15 cellular contexts compared by ENCODE assay signal in the genomic region with DNA sequence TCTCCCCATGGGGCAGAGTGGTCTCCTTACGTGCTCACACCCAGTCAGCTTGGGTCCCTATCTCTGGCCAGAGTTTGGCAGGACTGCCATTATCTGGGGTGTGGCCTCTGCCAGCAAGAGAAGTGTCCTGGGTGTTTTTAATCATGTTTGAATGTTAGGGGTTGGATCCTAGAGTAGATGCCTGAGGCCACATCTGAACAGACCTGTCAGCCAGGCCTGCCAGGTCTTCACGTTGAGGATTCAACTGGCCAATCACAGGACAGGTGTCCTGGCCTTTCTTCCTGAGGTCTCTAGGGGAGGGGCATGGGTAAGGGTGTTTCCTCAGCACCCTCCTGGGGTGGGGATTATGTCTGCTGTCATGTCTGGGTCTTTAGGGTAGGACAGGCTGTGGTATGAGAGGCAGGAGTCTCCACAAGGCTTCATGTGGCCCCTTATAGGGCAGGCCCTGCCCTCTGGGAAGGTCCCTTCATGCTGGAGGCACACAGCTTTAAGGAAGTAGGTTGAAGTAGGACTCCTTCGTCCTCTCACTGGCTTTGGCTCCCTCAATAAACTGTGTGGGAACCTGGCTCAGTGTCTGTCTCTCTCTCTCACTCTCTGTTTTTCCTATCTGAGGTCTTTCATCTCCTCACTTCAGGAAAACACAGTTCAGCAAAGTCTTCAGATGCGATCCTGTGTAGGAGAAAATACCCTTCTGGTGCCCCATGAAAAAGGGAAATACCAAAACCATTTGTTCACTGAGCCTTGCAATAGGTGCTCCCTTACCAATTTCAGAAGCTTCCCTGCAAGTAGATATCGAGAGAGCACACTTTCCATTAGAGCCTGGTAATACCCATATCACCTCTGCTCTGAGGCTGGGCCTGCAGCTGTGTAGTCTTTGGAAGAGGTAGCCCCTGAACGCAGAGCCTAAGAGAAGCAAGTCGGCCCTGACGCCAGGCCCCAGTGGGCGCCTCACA. TPM values are rescaled to one million over a fixed set of nuclear protein-coding genes. Genes with fewer than 3 reads are reported as not detected.
DNase-seq lines count a peak whose midpoint lies in the region; ATAC-seq and TF ChIP-seq lines count a peak whose summit lies in the region.
"Had no signal": no experiment of that assay in that cellular context is flagged by ENCODE, and none has a peak within 500 bp of the region (broad histone marks: within the 10 kb centered on the region; RNA-seq: fewer than 3 reads in every experiment).

No MANE protein-coding gene starts in this region.

- H3K4me3 Mint-ChIP-seq in T-helper 1 cell treated with Interleukin-12 subunit alpha and Interleukin-12 subunit beta and Interleukin-4 antibody, amounts not matched to agents 30 μg/mL and 1 μg/mL, for 36 hours = no peak overlapping the region
- peak overlapping the region in 1 of 7 donors; percentile 35 for H3K4me3 Mint-ChIP-seq in CD8-positive, alpha-beta memory T cell
- H3K4me3 Mint-ChIP-seq: activated CD8-positive, alpha-beta memory T cell treated with anti-CD3 and anti-CD28 coated beads, Interleukin-2, amount 10 ng/mL, durations not matched to agents 7 days and 5 days had no signal

- no peak for TF ChIP-seq POLR2A in spleen (IDR thresholded peaks at IDR 0.05)

- 72 to 85% (median 80%) methylated on average over 8 to 9 of the region's 9 CpGs for WGBS in spleen, 5 donors

- POLR2A ChIA-PET in CD8-positive, alpha-beta memory T cell (lab: Charles Lee) = no interaction called here

- no peak overlapping the region for H3K27ac ChIP-seq in RWPE2 (ENCODE audit: poor library complexity, severe bottlenecking)
- peak overlapping the region in 7 of 8 donors; percentile 18 to 75 (median 51) for H3K27ac ChIP-seq in spleen
- no peak overlapping the region for H3K27ac ChIP-seq in CD8-positive, alpha-beta memory T cell (ENCODE audit: low read depth, low read length)
- H3K27ac ChIP-seq: esophagus muscularis mucosa had no signal

- H3K4me3 ChIP-seq in RWPE2 (ENCODE audit: severe bottlenecking) = no peak overlapping the region
- no peak overlapping the region for H3K4me3 ChIP-seq in spleen
- no peak overlapping the region for H3K4me3 ChIP-seq in CD8-positive, alpha-beta memory T cell (ENCODE audit: low read length)
- H3K4me3 ChIP-seq: esophagus muscularis mucosa, skin epidermis had no signal

- peak overlapping the region; percentile 76 for H3K27ac Mint-ChIP-seq in T-helper 1 cell treated with Interleukin-12 subunit alpha and Interleukin-12 subunit beta and Interleukin-4 antibody, amounts not matched to agents 30 μg/mL and 1 μg/mL, for 36 hours
- peak overlapping the region in 4 of 8 donors; percentile 29 to 46 (median 34) for H3K27ac Mint-ChIP-seq in CD8-positive, alpha-beta memory T cell
- H3K27ac Mint-ChIP-seq: activated CD8-positive, alpha-beta memory T cell treated with anti-CD3 and anti-CD28 coated beads, Interleukin-2, amount 10 ng/mL, durations not matched to agents 7 days and 5 days had no signal

- peaks cover 37% of the 10 kb centered on the region for H3K36me3 Mint-ChIP-seq in T-helper 1 cell treated with Interleukin-12 subunit alpha and Interleukin-12 subunit beta and Interleukin-4 antibody, amounts not matched to agents 30 μg/mL and 1 μg/mL, for 36 hours (ENCODE audit: low read depth)
- H3K36me3 Mint-ChIP-seq in CD8-positive, alpha-beta memory T cell = peaks cover 5 to 54% (median 16%) of the 10 kb centered on the region in 3 donors

- H3K9me3 Mint-ChIP-seq in T-helper 1 cell treated with Interleukin-12 subunit alpha and Interleukin-12 subunit beta and Interleukin-4 antibody, amounts not matched to agents 30 μg/mL and 1 μg/mL, for 36 hours = no peaks in the 10 kb centered on the region
- H3K9me3 Mint-ChIP-seq in CD8-positive, alpha-beta memory T cell = no peaks in the 10 kb centered on the region

- peak; percentile 74 for ATAC-seq in HG02588 (IDR thresholded peaks at IDR 0.05; ENCODE audit: unreplicated experiment)
- peak; percentile 26; the same call in 1 of the 3 replicates for ATAC-seq in RWPE2 (ENCODE audit: low read depth)
- ATAC-seq in GM19324 (IDR thresholded peaks at IDR 0.05; ENCODE audit: low FRiP score, unreplicated experiment) = no peak
- ATAC-seq: activated CD8-positive, alpha-beta memory T cell treated with anti-CD3 and anti-CD28 coated beads, Interleukin-2, amount 10 ng/mL, durations not matched to agents 7 days and 5 days had no signal

- no peaks in the 10 kb centered on the region for H3K27me3 Mint-ChIP-seq in T-helper 1 cell treated with Interleukin-12 subunit alpha and Interleukin-12 subunit beta and Interleukin-4 antibody, amounts not matched to agents 30 μg/mL and 1 μg/mL, for 36 hours (ENCODE audit: low read depth)
- no peaks in the 10 kb centered on the region for H3K27me3 Mint-ChIP-seq in CD8-positive, alpha-beta memory T cell
- H3K27me3 Mint-ChIP-seq: activated CD8-positive, alpha-beta memory T cell treated with anti-CD3 and anti-CD28 coated beads, Interleukin-2, amount 10 ng/mL, durations not matched to agents 7 days and 5 days had no signal

- H3K27me3 ChIP-seq in RWPE2 (ENCODE audit: insufficient read depth, poor library complexity, severe bottlenecking) (no peaks in the 10 kb centered on the region), spleen (replicated peaks in 1 of 7) (no peaks in the 10 kb centered on the region)
- H3K27me3 ChIP-seq in CD8-positive, alpha-beta memory T cell (ENCODE audit: insufficient read depth, low read length, poor library complexity, severe bottlenecking) = no peaks in the 10 kb centered on the region
- H3K27me3 ChIP-seq: esophagus muscularis mucosa had no signal

- H3K9me3 ChIP-seq in RWPE2 (ENCODE audit: severe bottlenecking) (no peaks in the 10 kb centered on the region), spleen (no peaks in the 10 kb centered on the region)
- H3K9me3 ChIP-seq in CD8-positive, alpha-beta memory T cell (ENCODE audit: low read length) = no peaks in the 10 kb centered on the region
- H3K9me3 ChIP-seq: esophagus muscularis mucosa had no signal

- intact Hi-C loops in spleen (cut with DNase I; ENCODE audit: low total_unique reads) = no loop called here

- TF ChIP-seq CTCF in RWPE2 (IDR thresholded peaks at IDR 0.05; ENCODE audit: poor library complexity, severe bottlenecking) = no peak
- no peak for TF ChIP-seq CTCF in spleen (IDR thresholded peaks at IDR 0.05 in 8 of 11, conservative IDR thresholded peaks at IDR 0.05 in 3 of 11)

- CTCF ChIA-PET in CD8-positive, alpha-beta memory T cell (lab: Charles Lee) = interaction anchor here (1.2 to 2.3 kb wide), 2 partner anchors 12 to 119 kb away, joined by 3 to 5 read pairs; a partner anchor contains a TSS

- H3K4me1 ChIP-seq in RWPE2 (ENCODE audit: insufficient read depth, poor library complexity, severe bottlenecking) (no peaks in the 10 kb centered on the region), spleen (peaks cover 0 to 45% (median 24%) of the 10 kb centered on the region in 6 donors)
- no peaks in the 10 kb centered on the region for H3K4me1 ChIP-seq in CD8-positive, alpha-beta memory T cell (ENCODE audit: insufficient read depth, low read length)
- H3K4me1 ChIP-seq: esophagus muscularis mucosa had no signal

- H3K36me3 ChIP-seq in RWPE2 (ENCODE audit: low read depth) = peaks cover 25% of the 10 kb centered on the region
- H3K36me3 ChIP-seq in spleen = peaks cover 0 to 66% (median 56%) of the 10 kb centered on the region in 6 donors
- peaks cover 45% of the 10 kb centered on the region for H3K36me3 ChIP-seq in CD8-positive, alpha-beta memory T cell (ENCODE audit: insufficient read depth, low read length)

- peaks cover 10% of the 10 kb centered on the region for H3K4me1 Mint-ChIP-seq in T-helper 1 cell treated with Interleukin-12 subunit alpha and Interleukin-12 subunit beta and Interleukin-4 antibody, amounts not matched to agents 30 μg/mL and 1 μg/mL, for 36 hours (ENCODE audit: low read depth)
- peaks cover 0 to under 1% (median 0%) of the 10 kb centered on the region in 3 donors for H3K4me1 Mint-ChIP-seq in CD8-positive, alpha-beta memory T cell
- H3K4me1 Mint-ChIP-seq: activated CD8-positive, alpha-beta memory T cell treated with anti-CD3 and anti-CD28 coated beads, Interleukin-2, amount 10 ng/mL, durations not matched to agents 7 days and 5 days had no signal

- DNase-seq in T-helper 1 cell = no peak
- DNase-seq in RWPE2 (ENCODE audit: low spot score) = no peak
- DNase-seq in spleen = peak; percentile 51
- DNase-seq in NCI-H2227 (lab: John Stamatoyannopoulos, UW; ENCODE audit: unreplicated experiment) = no peak
- DNase-seq in CD8-positive, alpha-beta memory T cell = no peak
- DNase-seq: 8988T; activated CD8-positive, alpha-beta memory T cell treated with anti-CD3 and anti-CD28 coated beads, Interleukin-2, amount 10 ng/mL, durations not matched to agents 7 days and 5 days; DND-41; T-helper 2 cell had no signal

RNA-seq across cellular contexts. Expression of a gene that starts 6.7 kb away (rescaled TPM):
- 10 to 100 TPM in 2 of 7 donors, 1 to 10 TPM in 5; 3.7 to 12.9 (median 9.0) TPM for total RNA-seq in spleen
- 1 to 10 TPM; 4.6 to 9.6 (median 8.3) TPM for polyA plus RNA-seq in spleen
- total RNA-seq in CD8-positive, alpha-beta memory T cell = 1 to 10 TPM in 1 of 2 experiments, under 1 TPM in 1; 0.58 to 1.1 TPM
- not detected for polyA plus RNA-seq in CD8-positive, alpha-beta memory T cell
- total RNA-seq: bronchial epithelial cell had no signal

RNA-seq across cellular contexts. Expression of a gene that starts 9.0 kb away (rescaled TPM):
- total RNA-seq in spleen = 1 to 10 TPM; 2.0 to 7.8 (median 4.2) TPM
- polyA plus RNA-seq in spleen = 1 to 10 TPM; 2.7 to 4.7 (median 3.7) TPM
- 1 to 10 TPM; 1.5 to 1.6 TPM for total RNA-seq in CD8-positive, alpha-beta memory T cell
- 1.5 TPM for polyA plus RNA-seq in CD8-positive, alpha-beta memory T cell

RNA-seq across cellular contexts. Expression of a gene that starts 9.2 kb away (rescaled TPM):
- 100 to 1,000 TPM in 2 of 7 donors, 10 to 100 TPM in 5; 73.8 to 110 (median 80.9) TPM for total RNA-seq in spleen
- 10 to 100 TPM; 28.7 to 42.5 (median 32.4) TPM for polyA plus RNA-seq in spleen
- 10 to 100 TPM; 69.0 to 72.4 TPM for total RNA-seq in CD8-positive, alpha-beta memory T cell
- 83.9 TPM for polyA plus RNA-seq in CD8-positive, alpha-beta memory T cell

RNA-seq across cellular contexts. Expression of a gene that starts 12.3 kb away (rescaled TPM):
- 100 to 1,000 TPM; 157 to 303 (median 247) TPM for total RNA-seq in spleen
- 100 to 1,000 TPM; 349 to 441 (median 364) TPM for polyA plus RNA-seq in spleen
- 100 to 1,000 TPM; 343 to 347 TPM for total RNA-seq in CD8-positive, alpha-beta memory T cell
- 1,041 TPM for polyA plus RNA-seq in CD8-positive, alpha-beta memory T cell

RNA-seq across cellular contexts. Expression of a gene that starts 17.6 kb away (rescaled TPM):
- 10 to 100 TPM; 17.7 to 27.3 (median 19.9) TPM for total RNA-seq in spleen
- polyA plus RNA-seq in spleen = 10 to 100 TPM; 25.4 to 50.6 (median 48.5) TPM
- 10 to 100 TPM; 28.1 to 30.2 TPM for total RNA-seq in CD8-positive, alpha-beta memory T cell
- polyA plus RNA-seq in CD8-positive, alpha-beta memory T cell = 15.0 TPM

Comparison
In these comparisons a context has a peak if more than half of its experiments do, and no peak if none do; other contexts are left out.
1. H3K27ac ChIP-seq: peak in spleen (7 of 8); none in RWPE2 (single experiment) and CD8-positive, alpha-beta memory T cell (single experiment).